Comparison of ENCODE assay signal across 8 cellular contexts in the genomic region with DNA sequence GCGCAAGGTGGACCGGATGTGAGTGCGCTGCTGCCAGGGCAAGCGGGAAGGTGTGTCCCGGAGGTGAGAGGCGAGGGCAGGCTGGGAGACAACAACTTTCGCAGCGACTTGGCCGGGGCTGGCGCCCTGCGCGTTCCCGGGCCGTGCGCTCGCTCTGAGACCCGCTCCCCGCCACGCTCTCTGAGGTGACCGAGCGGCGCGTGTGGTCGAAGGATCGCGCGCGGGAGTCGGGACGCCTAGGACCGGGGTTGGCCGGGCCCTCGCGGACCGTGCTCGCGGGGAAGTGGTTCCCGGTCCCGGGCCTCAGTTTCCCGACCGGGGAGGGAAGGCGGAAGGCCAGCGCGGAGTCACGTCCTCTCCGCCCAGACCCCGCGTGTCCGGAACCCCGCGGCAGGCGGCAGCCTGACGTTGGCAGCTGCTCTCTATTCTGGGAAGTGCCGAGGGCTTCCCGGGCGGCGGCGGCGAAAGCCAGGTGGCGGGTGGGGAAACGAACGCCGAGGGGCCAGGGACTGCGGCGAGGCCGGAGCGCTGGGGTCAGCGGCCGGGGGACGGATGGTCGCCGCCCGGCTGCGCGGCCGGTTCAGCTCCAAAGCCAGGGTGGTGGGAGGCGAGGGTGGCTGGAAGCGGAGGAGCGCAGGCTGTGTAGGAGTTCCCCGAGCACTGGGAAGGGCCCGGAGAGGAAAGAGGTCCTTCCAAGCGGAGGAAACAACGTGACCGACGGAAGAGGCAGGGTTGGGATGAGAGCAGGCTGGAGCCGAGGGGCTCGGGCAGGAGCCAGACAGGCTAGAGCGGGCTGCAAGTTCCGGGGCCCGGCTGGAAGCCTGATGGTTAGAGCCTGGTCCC. TPM values are rescaled to one million over a fixed set of nuclear protein-coding genes. Genes with fewer than 3 reads are reported as not detected.
A peak's percentile ranks its signal among the peaks of the same experiment; 100 is the strongest.
DNase-seq lines count a peak whose midpoint lies in the region; ATAC-seq and TF ChIP-seq lines count a peak whose summit lies in the region.

No MANE protein-coding gene starts in this region.

- peak overlapping the region; percentile 90 to 99 for H3K18ac ChIP-seq in mesenchymal stem cell (ENCODE audit: low read depth in 1 of 2, low read length in 2 of 2)

- peaks cover 28% of the 10 kb centered on the region for H3K36me3 ChIP-seq in HUES48 (ENCODE audit: control insufficient read depth, insufficient read depth, low read length)
- H3K36me3 ChIP-seq in duodenal mucosa (ENCODE audit: control insufficient read depth in 1 of 2, insufficient read depth in 2 of 2, low read length in 2 of 2) = no peaks in the 10 kb centered on the region
- H3K36me3 ChIP-seq in mesenchymal stem cell (ENCODE audit: control insufficient read depth in 1 of 2, insufficient read depth in 2 of 2, low read depth in 1 of 2, low read length in 2 of 2) = peaks cover 3 to 8% of the 10 kb centered on the region in 2 experiments
- no peaks in the 10 kb centered on the region for H3K36me3 ChIP-seq in subcutaneous abdominal adipose tissue (ENCODE audit: control insufficient read depth in 5 of 5, insufficient read depth in 5 of 5, low read length in 5 of 5)

- peak overlapping the region; percentile 57 for H3K9ac ChIP-seq in HUES48 (ENCODE audit: low read depth, low read length)
- peak overlapping the region; percentile 63 to 69 for H3K9ac ChIP-seq in duodenal mucosa (ENCODE audit: low read depth in 1 of 2, low read length in 2 of 2)
- peak overlapping the region; percentile 77 for H3K9ac ChIP-seq in mesenchymal stem cell (ENCODE audit: low read length)
- H3K9ac ChIP-seq in subcutaneous abdominal adipose tissue (ENCODE audit: low read length in 5 of 5) = peak overlapping the region in 4 of 5 donors; percentile 51 to 77 (median 66)

- peak overlapping the region; percentile 99 for H3K4me2 ChIP-seq in mesenchymal stem cell (ENCODE audit: low read length, poor library complexity, severe bottlenecking)

- peak overlapping the region; percentile 84 for H4K8ac ChIP-seq in mesenchymal stem cell (ENCODE audit: low read length)

- peaks cover 7% of the 10 kb centered on the region for H3K79me1 ChIP-seq in mesenchymal stem cell (replicated peaks; ENCODE audit: low read length, poor library complexity, severe bottlenecking)

- peak overlapping the region; percentile 47 for H3K27ac ChIP-seq in AG04450 (ENCODE audit: low read depth, low read length)
- peak overlapping the region; percentile 96 for H3K27ac ChIP-seq in HUES48 (ENCODE audit: low read depth, low read length)
- H3K27ac ChIP-seq in duodenal mucosa (ENCODE audit: low read depth, low read length) = peak overlapping the region; percentile 81
- no peak overlapping the region for H3K27ac ChIP-seq in mesenchymal stem cell (ENCODE audit: low read length, poor library complexity, severe bottlenecking)
- H3K27ac ChIP-seq in subcutaneous abdominal adipose tissue (ENCODE audit: low read depth, low read length) = peak overlapping the region; percentile 62

- no peaks in the 10 kb centered on the region for H3K9me3 Mint-ChIP-seq in T-helper 2 cell treated with Interferon-gamma antibody and Interleukin-4, amounts not matched to agents 5 μg/mL and 100 μg/mL, for 36 hours

- H3K23ac ChIP-seq in mesenchymal stem cell (ENCODE audit: low read length in 2 of 2) = peak overlapping the region; percentile 90 to 91

- H2BK120ac ChIP-seq in mesenchymal stem cell (ENCODE audit: low read depth, low read length) = peak overlapping the region; percentile 94

- DNase-seq in AG04450 (ENCODE audit: low read depth, low spot score) (no peak), mesenchymal stem cell (peak; percentile 63), nucleus accumbens (lab: John Stamatoyannopoulos, UW) (no peak)
- DNase-seq in T-helper 2 cell treated with Interferon-gamma antibody and Interleukin-4, amounts not matched to agents 5 μg/mL and 100 μg/mL, for 36 hours (ENCODE audit: low spot score) = peak; percentile 31

- CTCF ChIA-PET in AG04450 (lab: Charles Lee) = interaction anchor here (0.6 kb wide), 1 partner anchor 89 kb away, joined by 3 read pairs; no protein-coding TSS in a partner anchor

- WGBS in mesenchymal stem cell = under 1% methylated on average over 82 of the region's 90 CpGs

- H3K27me3 ChIP-seq in AG04450 (ENCODE audit: control insufficient read depth, insufficient read depth, low read length) = no peaks in the 10 kb centered on the region
- peaks cover 6% of the 10 kb centered on the region; the same call in 1 of the 2 replicates for H3K27me3 ChIP-seq in HUES48 (ENCODE audit: control insufficient read depth, insufficient read depth, low read length)
- H3K27me3 ChIP-seq in duodenal mucosa (ENCODE audit: control insufficient read depth in 1 of 2, insufficient read depth in 2 of 2, low read length in 2 of 2) = no peaks in the 10 kb centered on the region
- H3K27me3 ChIP-seq in mesenchymal stem cell (ENCODE audit: control insufficient read depth in 1 of 2, insufficient read depth in 1 of 2, low read length in 2 of 2) = no peaks in the 10 kb centered on the region
- peaks cover 0 to 17% (median 2%) of the 10 kb centered on the region in 5 donors for H3K27me3 ChIP-seq in subcutaneous abdominal adipose tissue (ENCODE audit: control insufficient read depth in 5 of 5, insufficient read depth in 4 of 5, low read length in 5 of 5)

- H2BK12ac ChIP-seq in mesenchymal stem cell (ENCODE audit: low read length in 2 of 2) = peak overlapping the region; percentile 39 to 87

- H3K36me3 Mint-ChIP-seq in T-helper 2 cell treated with Interferon-gamma antibody and Interleukin-4, amounts not matched to agents 5 μg/mL and 100 μg/mL, for 36 hours (ENCODE audit: low read depth) = peaks cover 2% of the 10 kb centered on the region

- H3K27me3 Mint-ChIP-seq in T-helper 2 cell treated with Interferon-gamma antibody and Interleukin-4, amounts not matched to agents 5 μg/mL and 100 μg/mL, for 36 hours (ENCODE audit: low read depth) = peaks cover 74% of the 10 kb centered on the region

- peak overlapping the region; percentile 44 for H2BK15ac ChIP-seq in mesenchymal stem cell (ENCODE audit: low read depth, poor library complexity, severe bottlenecking)

- peak overlapping the region; percentile 70 for H3K4me3 Mint-ChIP-seq in T-helper 2 cell treated with Interferon-gamma antibody and Interleukin-4, amounts not matched to agents 5 μg/mL and 100 μg/mL, for 36 hours

- peak overlapping the region; percentile 83 to 95 for H3K4ac ChIP-seq in mesenchymal stem cell (ENCODE audit: low read depth in 1 of 2, low read length in 2 of 2)

- peak overlapping the region; percentile 5 for H2BK5ac ChIP-seq in mesenchymal stem cell (ENCODE audit: low read depth, low read length, poor library complexity, severe bottlenecking)

- peak overlapping the region; percentile 68 for H2AFZ ChIP-seq in mesenchymal stem cell (ENCODE audit: low read depth, low read length)

- POLR2A ChIA-PET in AG04450 (lab: Yijun Ruan, JAX) = interaction anchor here (0.9 to 1.5 kb wide), 2 partner anchors 13 to 111 kb away, joined by 3 read pairs; no protein-coding TSS in a partner anchor

- peaks cover 8% of the 10 kb centered on the region for H3K4me1 Mint-ChIP-seq in T-helper 2 cell treated with Interferon-gamma antibody and Interleukin-4, amounts not matched to agents 5 μg/mL and 100 μg/mL, for 36 hours (ENCODE audit: low read depth)

- H3K4me3 ChIP-seq in AG04450 (ENCODE audit: low read depth, low read length) = peak overlapping the region; percentile 95
- peak overlapping the region; percentile 90 for H3K4me3 ChIP-seq in HUES48 (ENCODE audit: low read depth, low read length)
- H3K4me3 ChIP-seq in duodenal mucosa (ENCODE audit: low read depth in 1 of 2, low read length in 2 of 2) = peak overlapping the region; percentile 72 to 84
- H3K4me3 ChIP-seq in mesenchymal stem cell (ENCODE audit: insufficient read depth in 1 of 2, low read depth in 1 of 2, low read length in 2 of 2) = peak overlapping the region; percentile 90 to 92
- H3K4me3 ChIP-seq in subcutaneous abdominal adipose tissue (ENCODE audit: low read depth in 1 of 5, low read length in 5 of 5) = peak overlapping the region; percentile 50 to 92 (median 78)

- ATAC-seq in GM19035 (IDR thresholded peaks at IDR 0.05; ENCODE audit: unreplicated experiment) = peak; percentile 44

- H3K4me1 ChIP-seq in HUES48 (ENCODE audit: control insufficient read depth, insufficient read depth, low read length) (peaks cover 20% of the 10 kb centered on the region), duodenal mucosa (ENCODE audit: control insufficient read depth in 1 of 2, insufficient read depth in 2 of 2, low read length in 2 of 2) (peaks cover 10% of the 10 kb centered on the region in 2 donors), mesenchymal stem cell (ENCODE audit: control insufficient read depth, insufficient read depth, low read depth, low read length) (peaks cover 5% of the 10 kb centered on the region), subcutaneous abdominal adipose tissue (ENCODE audit: control insufficient read depth in 5 of 5, insufficient read depth in 5 of 5, low read length in 5 of 5) (peaks cover 0 to 30% (median 20%) of the 10 kb centered on the region in 5 donors)

- TF ChIP-seq CTCF in AG04450 (IDR thresholded peaks at IDR 0.05; ENCODE audit: low read depth, low read length) = no peak

- H3K9me3 ChIP-seq in AG04450 (ENCODE audit: control insufficient read depth, insufficient read depth, low read length) = peaks cover 4% of the 10 kb centered on the region; the same call in 1 of the 2 replicates
- H3K9me3 ChIP-seq in HUES48 (ENCODE audit: control insufficient read depth, insufficient read depth, low read length) = peaks cover 5% of the 10 kb centered on the region; the same call in 1 of the 2 replicates
- no peaks in the 10 kb centered on the region for H3K9me3 ChIP-seq in duodenal mucosa (ENCODE audit: control insufficient read depth in 1 of 2, low read length in 2 of 2)
- peaks cover 7% of the 10 kb centered on the region for H3K9me3 ChIP-seq in mesenchymal stem cell (ENCODE audit: control insufficient read depth, low read length)
- no peaks in the 10 kb centered on the region for H3K9me3 ChIP-seq in subcutaneous abdominal adipose tissue (ENCODE audit: control insufficient read depth in 5 of 5, low read length in 5 of 5)

- H3K27ac Mint-ChIP-seq in T-helper 2 cell treated with Interferon-gamma antibody and Interleukin-4, amounts not matched to agents 5 μg/mL and 100 μg/mL, for 36 hours = no peak overlapping the region

- peak overlapping the region in 1 of 2 experiments; percentile 96 for H3K14ac ChIP-seq in mesenchymal stem cell (ENCODE audit: low read length in 2 of 2)

- H4K91ac ChIP-seq in mesenchymal stem cell (ENCODE audit: low read length) = peak overlapping the region; percentile 99

- H2AK5ac ChIP-seq in mesenchymal stem cell (ENCODE audit: low read length, severe bottlenecking) = no peak overlapping the region

RNA-seq across cellular contexts. Expression of a gene that starts 1.0 kb away (rescaled TPM):
- 9.9 and 25.2 TPM in 2 replicates for polyA plus RNA-seq in AG04450 (2011; rRNA removed)
- polyA minus RNA-seq in AG04450 (2011; rRNA and poly(A)+ RNA removed) = 29.1 and 40.9 TPM in 2 replicates
- polyA plus RNA-seq in mesenchymal stem cell (2013, experiment 1 of 2) = 102 TPM
- polyA plus RNA-seq in mesenchymal stem cell (2013, experiment 2 of 2) = 99.7 TPM

Comparison
In these comparisons a context has a peak if more than half of its experiments do, and no peak if none do; other contexts are left out.
1. DNase-seq: peak in T-helper 2 cell treated with Interferon-gamma antibody and Interleukin-4, amounts not matched to agents 5 μg/mL and 100 μg/mL, for 36 hours (single experiment) and mesenchymal stem cell (single experiment); none in AG04450 (single experiment) and nucleus accumbens (0 of 56).
2. Peak in every context shown above with its lines, with median percentiles within 50 percentile points of each other: H3K4me3 ChIP-seq and H3K9ac ChIP-seq.